8 cellular contexts compared by ENCODE assay signal in the genomic region with DNA sequence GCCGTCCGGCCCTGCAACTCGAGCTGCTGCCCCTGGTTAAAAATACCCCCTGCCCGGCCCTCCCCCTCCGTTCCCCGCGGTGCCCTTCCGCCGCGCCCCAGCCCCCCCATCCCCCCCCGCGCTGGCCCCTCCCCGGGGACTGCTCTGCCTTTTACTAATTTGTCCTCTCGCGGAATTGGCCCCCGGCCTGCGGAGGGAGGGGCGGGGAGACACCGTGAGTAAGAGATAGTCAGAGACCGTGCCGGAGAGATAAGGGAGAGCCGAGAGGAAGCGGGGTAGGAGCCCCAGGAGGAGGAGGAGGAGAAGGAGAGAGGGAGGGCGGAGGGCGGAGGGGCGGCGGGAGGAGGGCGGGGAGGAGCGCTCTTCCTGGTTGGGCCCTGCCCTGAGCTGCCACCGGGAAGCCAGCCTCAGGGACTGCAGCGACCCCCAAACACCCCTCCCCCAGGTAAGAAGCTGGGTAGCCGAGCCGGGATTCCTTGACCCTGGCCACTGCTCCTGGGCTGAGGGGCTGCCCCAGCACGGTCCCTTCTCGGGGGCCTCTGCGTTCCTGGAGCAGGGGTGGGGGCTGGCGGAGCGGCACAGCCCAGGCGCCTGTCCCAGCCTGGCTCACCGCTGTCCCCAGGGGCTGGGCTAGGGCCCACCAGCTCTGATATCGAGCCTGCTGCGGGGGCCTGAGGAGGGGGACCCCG. TPM values are rescaled to one million over a fixed set of nuclear protein-coding genes. Genes with fewer than 3 reads are reported as not detected.
DNase-seq lines count a peak whose midpoint lies in the region; TF ChIP-seq lines count a peak whose summit lies in the region.

A gene (plus strand): TSS at position 360 of the 689 bp plus-strand sequence. CDS start 774 bp downstream, outside the sequence.

- BruUV-seq in PC-9 (replicated peaks; lab: Mats Ljungman, UMichigan): no TSS peak

- peak within 1 kb of the TSS; percentile 81 for H3K27ac ChIP-seq in PC-9

- peaks cover 18% of the 10 kb centered on the region for H4K20me1 ChIP-seq in PC-9 (ENCODE audit: insufficient read depth)

- POLR2A ChIA-PET in PC-9 (lab: Charles Lee; ENCODE audit: unreplicated experiment): interaction anchor here (0.6 to 2.6 kb wide), 6 partner anchors 47 to 135 kb away, joined by 4 to 25 read pairs (median 8); a partner anchor contains a TSS

- DNase-seq in AG08396 (ENCODE audit: low spot score) (peak; percentile 94), HPDE6-E6E7 (ENCODE audit: extremely low spot score) (peak; percentile 90), PC-9 (peak; percentile 92 to 96), activated T-cell treated with anti-CD3 and anti-CD28 coated beads for 4 hours (peak; percentile 56), epithelial cell of proximal tubule (ENCODE audit: low read depth) (no peak)
- peak; percentile 84 for DNase-seq in stimulated activated CD8-positive, alpha-beta memory T cell treated with anti-CD3 and anti-CD28 coated beads, Interleukin-4, amount 100 ng/mL, for 48 hours

- peaks cover 67% of the 10 kb centered on the region for H3K79me2 ChIP-seq in PC-9 (ENCODE audit: low read depth)

- H3K36me3 ChIP-seq in PC-9 (ENCODE audit: low read depth) (peaks cover 20% of the 10 kb centered on the region), mucosa of stomach (ENCODE audit: control insufficient read depth, insufficient read depth, low read length) (peaks cover 5% of the 10 kb centered on the region)

- peak within 1 kb of the TSS; percentile 96 for H3K9ac ChIP-seq in mucosa of stomach (ENCODE audit: low read length)

- H3K9me2 ChIP-seq in PC-9 (ENCODE audit: insufficient read depth): no peaks in the 10 kb centered on the region

- H3K4me1 ChIP-seq in PC-9 (replicated peaks; ENCODE audit: insufficient read depth) (peaks cover 32% of the 10 kb centered on the region), mucosa of stomach (ENCODE audit: control insufficient read depth, insufficient read depth, low read length) (peaks cover 33% of the 10 kb centered on the region)

- peak within 1 kb of the TSS; percentile 82 for H2AFZ ChIP-seq in PC-9

- no peaks in the 10 kb centered on the region for H3K9me3 ChIP-seq in PC-9 (ENCODE audit: insufficient read depth, low read depth)
- no peaks in the 10 kb centered on the region for H3K9me3 ChIP-seq in mucosa of stomach (ENCODE audit: control insufficient read depth, low read length)

- H3K4me3 ChIP-seq in PC-9 (peak within 1 kb of the TSS; percentile 97), epithelial cell of proximal tubule (ENCODE audit: low read depth, low read length) (peak within 1 kb of the TSS; percentile 87), mucosa of stomach (ENCODE audit: low read length) (peak within 1 kb of the TSS; percentile 99)

- H3F3A ChIP-seq in PC-9 (ENCODE audit: insufficient read depth, low read depth): peaks cover 51% of the 10 kb centered on the region

- H3K27me3 ChIP-seq in PC-9 (ENCODE audit: insufficient read depth, low read depth) (no peaks in the 10 kb centered on the region), mucosa of stomach (ENCODE audit: control insufficient read depth, insufficient read depth, low read length) (no peaks in the 10 kb centered on the region)

- intact Hi-C loops in PC-9 (cut with micrococcal nuclease; ENCODE audit: unreplicated experiment): loop anchor here (1.0 to 5.0 kb wide), 6 partner anchors 28 to 339 kb away; a partner anchor contains a TSS

- TF ChIP-seq POLR2A in GM19099 (IDR thresholded peaks at IDR 0.05; ENCODE audit: extremely low read depth, insufficient read length, low read depth): peak; percentile 42

- H3K4me2 ChIP-seq in PC-9: peak within 1 kb of the TSS; percentile 96

- TF ChIP-seq CTCF in PC-9 (conservative IDR thresholded peaks at IDR 0.05): no peak
- no peak for TF ChIP-seq CTCF in epithelial cell of proximal tubule (conservative IDR thresholded peaks at IDR 0.05; ENCODE audit: low read depth, low read length)

- CTCF ChIA-PET in PC-9 (lab: Charles Lee): interaction anchor here (0.5 to 1.6 kb wide), 8 partner anchors 17 to 94 kb away, joined by 3 to 10 read pairs (median 4); a partner anchor contains a TSS

RNA-seq across cellular contexts. Expression of the gene that starts here (rescaled TPM):
- total RNA-seq in PC-9 (2021): 502 and 559 TPM in 2 replicates
- total RNA-seq in epithelial cell of proximal tubule: 256 and 360 TPM in 2 replicates
